ENCODE assay signal across 10 cellular contexts in the genomic region with DNA sequence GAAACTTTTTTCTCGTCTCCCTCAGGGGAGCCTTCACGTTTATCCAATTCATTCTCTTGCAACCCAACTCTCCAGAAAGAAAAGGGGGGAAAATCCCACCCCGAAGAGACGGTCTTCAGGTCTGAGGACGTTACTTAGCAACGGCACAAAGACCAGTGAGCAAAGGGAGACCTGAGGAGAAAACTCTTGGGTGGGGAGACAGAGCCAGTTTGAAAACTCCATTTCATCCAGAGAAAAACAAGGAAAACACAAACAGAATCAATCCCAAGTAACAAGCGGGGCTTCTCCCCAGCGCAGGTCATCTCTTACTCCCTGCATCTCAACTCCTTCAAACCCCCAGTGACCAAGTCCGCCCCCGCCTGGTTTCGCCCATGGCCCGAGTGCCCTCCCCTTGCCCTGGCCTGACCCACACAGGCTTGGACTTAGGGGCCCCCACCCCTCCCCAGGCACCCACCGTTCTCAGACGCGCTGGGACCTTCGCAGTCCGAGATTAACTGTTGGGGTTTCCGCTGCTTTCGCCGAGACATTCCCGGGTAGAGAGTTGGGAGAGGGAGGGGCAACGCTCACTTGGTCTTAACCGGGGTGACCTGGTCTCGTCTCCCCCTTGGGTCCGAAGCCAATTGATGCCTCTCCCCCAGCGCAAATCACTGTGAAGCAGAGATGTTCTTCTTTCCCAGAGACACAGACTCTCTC. TPM values are rescaled to one million over a fixed set of nuclear protein-coding genes. Genes with fewer than 3 reads are reported as not detected.
DNase-seq lines count a peak whose midpoint lies in the region; ATAC-seq and TF ChIP-seq lines count a peak whose summit lies in the region.
"Had no signal": no experiment of that assay in that cellular context is flagged by ENCODE, and none has a peak within 500 bp of the region (broad histone marks: within the 10 kb centered on the region; RNA-seq: fewer than 3 reads in every experiment).

No MANE protein-coding gene starts in this region.

- no peak for TF ChIP-seq CTCF in cardiac muscle cell (IDR thresholded peaks at IDR 0.05; ENCODE audit: low read depth, low read length)
- TF ChIP-seq CTCF in fibroblast of mammary gland (conservative IDR thresholded peaks at IDR 0.05; ENCODE audit: control insufficient read depth, insufficient read depth, low read depth, low read length): no peak
- TF ChIP-seq CTCF in neural cell (IDR thresholded peaks at IDR 0.05; ENCODE audit: poor library complexity, severe bottlenecking): no peak

- H3K27ac ChIP-seq in cardiac muscle cell (peak overlapping the region; percentile 27), neural cell (ENCODE audit: low read length) (no peak overlapping the region)
- H3K27ac ChIP-seq: C4-2B had no signal

- H4K20me1 ChIP-seq in neural cell (ENCODE audit: insufficient read depth): no peaks in the 10 kb centered on the region

- DNase-seq in cardiac muscle cell (ENCODE audit: low read depth in 1 of 2, low spot score in 1 of 2) (peak in 1 of 2 donors; percentile 36), cardiac septum (ENCODE audit: low spot score) (no peak), fibroblast of mammary gland (ENCODE audit: low read depth) (no peak), DMS79 (lab: John Stamatoyannopoulos, UW) (no peak)
- DNase-seq in effector CD8-positive, alpha-beta T cell (lab: John Stamatoyannopoulos, UW): no peak
- DNase-seq: activated CD4-positive, alpha-beta memory T cell treated with anti-CD3 and anti-CD28 coated beads, Interleukin-2, amount 10 ng/mL, durations not matched to agents 7 days and 5 days had no signal

- ATAC-seq in GM18907 (IDR thresholded peaks at IDR 0.05; ENCODE audit: unreplicated experiment) (no peak), HG03159 (IDR thresholded peaks at IDR 0.05; ENCODE audit: unreplicated experiment) (no peak)

- no peaks in the 10 kb centered on the region for H3K36me3 ChIP-seq in cardiac muscle cell
- no peaks in the 10 kb centered on the region for H3K36me3 ChIP-seq in neural cell (ENCODE audit: insufficient read depth, low read length)

- intact Hi-C loops in cardiac septum (cut with DNase I): no loop called here

- no peaks in the 10 kb centered on the region for H3K9me2 ChIP-seq in neural cell (ENCODE audit: insufficient read depth, low read length)

- H3K27me3 ChIP-seq in cardiac muscle cell: no peaks in the 10 kb centered on the region
- H3K27me3 ChIP-seq in neural cell (ENCODE audit: insufficient read depth, low read depth, low read length): no peaks in the 10 kb centered on the region

- no peak for TF ChIP-seq RAD21 in neural cell (conservative IDR thresholded peaks at IDR 0.05)

- H3K9me3 ChIP-seq in cardiac muscle cell (ENCODE audit: low read depth) (no peaks in the 10 kb centered on the region), neural cell (ENCODE audit: low read length) (no peaks in the 10 kb centered on the region)

- H2AFZ ChIP-seq in neural cell (ENCODE audit: low read depth, low read length): peak overlapping the region; percentile 41

- no peaks in the 10 kb centered on the region for H3F3A ChIP-seq in neural cell (ENCODE audit: insufficient read depth, low read length, poor library complexity, severe bottlenecking)

- H3K4me3 ChIP-seq in cardiac muscle cell: peak overlapping the region; percentile 59
- peak overlapping the region; percentile 2 for H3K4me3 ChIP-seq in fibroblast of mammary gland (ENCODE audit: control insufficient read depth, low read depth, low read length)
- peak overlapping the region; percentile 74 for H3K4me3 ChIP-seq in neural cell (ENCODE audit: low read length)

- H3K79me2 ChIP-seq in neural cell (replicated peaks; ENCODE audit: insufficient read depth, low read length): peaks cover 54% of the 10 kb centered on the region

- peaks cover 18% of the 10 kb centered on the region for H3K4me1 ChIP-seq in cardiac muscle cell (ENCODE audit: low read depth)

- no peak for TF ChIP-seq EP300 in neural cell (conservative IDR thresholded peaks at IDR 0.05; ENCODE audit: poor library complexity, severe bottlenecking)

- peak overlapping the region; percentile 84 for H3K4me2 ChIP-seq in neural cell (ENCODE audit: low read length)

- H3K9ac ChIP-seq in neural cell (ENCODE audit: low read length): peak overlapping the region; percentile 62

TF ChIP-seq in neural cell, 6 proteins besides CTCF, POLR2A, EP300 and RAD21:
- TF ChIP-seq POLR2AphosphoS5 (IDR thresholded peaks at IDR 0.05): no peak

RNA-seq across cellular contexts. Expression of gene SALL2, which starts 10.4 kb away (rescaled TPM):
- total RNA-seq in cardiac muscle cell (56.8 and 74.6 TPM in 2 replicates), cardiac septum (2.6 TPM)
- polyA plus RNA-seq in cardiac muscle cell (32.5 and 39.8 TPM in 2 replicates), neural cell (18.6 and 23.6 TPM in 2 replicates)
- 31.2 and 35.0 TPM in 2 replicates for polyA minus RNA-seq in neural cell

RNA-seq across cellular contexts. Expression of gene METTL3, which starts 25.4 kb away (rescaled TPM):
- total RNA-seq in cardiac muscle cell: 57.9 and 69.2 TPM in 2 replicates
- 59.7 and 63.9 TPM in 2 replicates for polyA plus RNA-seq in cardiac muscle cell
- total RNA-seq in cardiac septum: 28.1 TPM
- 234 and 262 TPM in 2 replicates for polyA plus RNA-seq in neural cell
- 91.6 and 100 TPM in 2 replicates for polyA minus RNA-seq in neural cell

RNA-seq across cellular contexts. Expression of gene OR10G3, which starts 43.3 kb away (rescaled TPM):
- not detected in 2 replicates for total RNA-seq in cardiac muscle cell
- polyA plus RNA-seq in cardiac muscle cell: not detected in 2 replicates
- total RNA-seq in cardiac septum: not detected
- polyA plus RNA-seq in neural cell: not detected in 2 replicates
- polyA minus RNA-seq in neural cell: not detected in 2 replicates
- total RNA-seq: activated CD4-positive, alpha-beta memory T cell treated with anti-CD3 and anti-CD28 coated beads, Interleukin-2, amount 10 ng/mL, durations not matched to agents 7 days and 5 days had no signal

RNA-seq across cellular contexts. Expression of gene TOX4, which starts 59.5 kb away (rescaled TPM):
- total RNA-seq in cardiac muscle cell (34.3 and 37.8 TPM in 2 replicates), cardiac septum (75.2 TPM)
- polyA plus RNA-seq in cardiac muscle cell (42.3 and 45.2 TPM in 2 replicates), neural cell (56.8 and 57.4 TPM in 2 replicates)
- 65.7 and 74.9 TPM in 2 replicates for polyA minus RNA-seq in neural cell

RNA-seq across cellular contexts. Expression of gene RAB2B, which starts 59.8 kb away (rescaled TPM):
- 28.5 and 29.7 TPM in 2 replicates for total RNA-seq in cardiac muscle cell
- 17.8 and 28.5 TPM in 2 replicates for polyA plus RNA-seq in cardiac muscle cell
- 22.6 TPM for total RNA-seq in cardiac septum
- polyA plus RNA-seq in neural cell: 47.6 and 47.9 TPM in 2 replicates
- polyA minus RNA-seq in neural cell: 80.5 and 85.5 TPM in 2 replicates

Comparison
In these comparisons a context has a peak if more than half of its experiments do, and no peak if none do; other contexts are left out.
1. RNA of gene SALL2, which starts 10.4 kb away (total RNA-seq): 56.8 to 74.6 TPM in cardiac muscle cell; 2.6 TPM in cardiac septum (single experiment); every median in the first group is over 10 times any median in the second.
2. H3K4me3 ChIP-seq: peak in every context shown above with its lines; median percentile 74 in neural cell; 59 in cardiac muscle cell; 2 in fibroblast of mammary gland.